Comparison of ENCODE assay signal across 8 cellular contexts in genomic region chr15:91055548-91056331, GRCh38. TPM values are rescaled to one million over a fixed set of nuclear protein-coding genes. Genes with fewer than 3 reads are reported as not detected.
DNase-seq lines count a peak whose midpoint lies in the region; ATAC-seq and TF ChIP-seq lines count a peak whose summit lies in the region.

No MANE protein-coding gene starts in this region.

- 24 to 30% (median 26%) methylated on average over 10 to 11 of the region's 11 CpGs for WGBS in adrenal gland, 4 donors

- H3K9ac ChIP-seq in PC-3 (ENCODE audit: low read length), result no peak overlapping the region

- no peaks in the 10 kb centered on the region for H3K79me2 ChIP-seq in PC-3 (ENCODE audit: low read length)

- H3K4me3 ChIP-seq in PC-3 (ENCODE audit: low read length), result no peak overlapping the region
- no peak overlapping the region for H3K4me3 ChIP-seq in adrenal gland

- H3K4me2 ChIP-seq in PC-3 (ENCODE audit: low read length), result peak overlapping the region; percentile 40; the same call in 1 of the 2 replicates

- no peaks in the 10 kb centered on the region for H3K9me2 ChIP-seq in PC-3 (replicated peaks; ENCODE audit: low read length)

- TF ChIP-seq CTCF in LNCAP (IDR thresholded peaks at IDR 0.05) (peak; percentile 73), PC-3 (conservative IDR thresholded peaks at IDR 0.05; ENCODE audit: low read depth, low read length) (peak; percentile 82), adrenal gland (IDR thresholded peaks at IDR 0.05) (peak; percentile 62 to 87 (median 80))

- H3K36me3 ChIP-seq in PC-3 (ENCODE audit: low read depth, low read length) (no peaks in the 10 kb centered on the region), adrenal gland (replicated peaks in 1 of 2) (no peaks in the 10 kb centered on the region)

- DNase-seq in Right ventricle myocardium inferior (ENCODE audit: missing footprints) (no peak), cardiac septum (ENCODE audit: low spot score) (no peak), PC-3 (peak; percentile 83), adrenal gland (peak; percentile 69 to 87 (median 78)), Right ventricle myocardium superior (no peak), pulmonary artery endothelial cell (ENCODE audit: low read depth, low spot score) (peak; percentile 24)

- BruUV-seq in PC-3 (replicated peaks; lab: Mats Ljungman, UMichigan), result no TSS peak

- POLR2A ChIA-PET in PC-3 (lab: Charles Lee; ENCODE audit: unreplicated experiment), result no interaction called here

- H3K9me3 ChIP-seq in PC-3 (ENCODE audit: low read length) (no peaks in the 10 kb centered on the region), adrenal gland (replicated peaks in 1 of 3) (no peaks in the 10 kb centered on the region)

- no peak for TF ChIP-seq POLR2A in adrenal gland (IDR thresholded peaks at IDR 0.05)

- no peaks in the 10 kb centered on the region for H3K4me1 ChIP-seq in PC-3 (ENCODE audit: insufficient read depth, low read length)
- H3K4me1 ChIP-seq in adrenal gland (replicated peaks in 1 of 2), result no peaks in the 10 kb centered on the region

- peak; percentile 81 for ATAC-seq in Right ventricle myocardium inferior
- peak; percentile 91 for ATAC-seq in PC-3
- peak; percentile 89 for ATAC-seq in Right ventricle myocardium superior (ENCODE audit: poor library complexity)
- no peak for ATAC-seq in HG02840 (IDR thresholded peaks at IDR 0.05; ENCODE audit: low FRiP score, unreplicated experiment)

- no peaks in the 10 kb centered on the region for H4K20me1 ChIP-seq in PC-3 (ENCODE audit: low read length)

- no peaks in the 10 kb centered on the region for H3F3A ChIP-seq in PC-3 (ENCODE audit: low read length, unreplicated experiment)

- intact Hi-C loops in Right ventricle myocardium inferior (cut with DNase I), result loop anchor here (1.0 kb wide), 3 partner anchors 87 to 216 kb away; no protein-coding TSS in a partner anchor
- intact Hi-C loops in cardiac septum (cut with DNase I), result loop anchor here (1.0 to 2.0 kb wide), 2 partner anchors 169 to 215 kb away; no protein-coding TSS in a partner anchor
- intact Hi-C loops in PC-3 (cut with micrococcal nuclease), result loop anchor here (1.0 to 10.0 kb wide), 3 partner anchors 169 to 1029 kb away; no protein-coding TSS in a partner anchor
- intact Hi-C loops in adrenal gland (cut with DNase I), result loop anchor here (2.0 to 5.0 kb wide), 3 partner anchors 172 to 215 kb away; no protein-coding TSS in a partner anchor
- intact Hi-C loops in Right ventricle myocardium superior (cut with DNase I), result loop anchor here (2.0 to 5.0 kb wide), 2 partner anchors 172 to 215 kb away; no protein-coding TSS in a partner anchor

- H3K27ac ChIP-seq in PC-3 (ENCODE audit: low read length) (no peak overlapping the region), adrenal gland (no peak overlapping the region)

- peak overlapping the region; percentile 39; the same call in 1 of the 2 replicates for H2AFZ ChIP-seq in PC-3 (ENCODE audit: low read length)

- CTCF ChIA-PET in PC-3 (lab: Charles Lee), result interaction anchor here (0.6 to 1.5 kb wide), 2 partner anchors 171 to 216 kb away, joined by 3 to 15 read pairs; no protein-coding TSS in a partner anchor

- H3K27me3 ChIP-seq in PC-3 (ENCODE audit: low read length), result peaks cover 71% of the 10 kb centered on the region
- H3K27me3 ChIP-seq in adrenal gland, result peaks cover 20% of the 10 kb centered on the region

RNA-seq across cellular contexts. Expression of gene VPS33B, which starts 33.3 kb away (rescaled TPM):
- total RNA-seq in Right ventricle myocardium inferior (4.2 TPM), cardiac septum (6.8 TPM), PC-3 (2014; rRNA removed) (7.5 and 8.0 TPM in 2 replicates), adrenal gland (10 to 100 TPM in 6 of 8 donors, 1 to 10 TPM in 2; 9.1 to 21.5 (median 14.1) TPM), Right ventricle myocardium superior (4.4 TPM), pulmonary artery endothelial cell (14.1 and 14.9 TPM in 2 replicates)
- polyA plus RNA-seq in adrenal gland, result 10 to 100 TPM; 16.1 to 23.8 (median 19.3) TPM

RNA-seq across cellular contexts. Expression of gene SV2B, which starts 44.3 kb away (rescaled TPM):
- 3.5 TPM for total RNA-seq in Right ventricle myocardium inferior
- total RNA-seq in cardiac septum, result 3.7 TPM
- not detected in 2 replicates for total RNA-seq in PC-3 (2014; rRNA removed)
- 1 to 10 TPM; 1.8 to 7.3 (median 3.7) TPM for total RNA-seq in adrenal gland
- 1 to 10 TPM in 1 of 3 donors, under 1 TPM in 2; 0.16 to 3.3 (median 0.94) TPM for polyA plus RNA-seq in adrenal gland
- total RNA-seq in Right ventricle myocardium superior, result 4.1 TPM
- not detected in 2 replicates for total RNA-seq in pulmonary artery endothelial cell

Comparison
In these comparisons a context has a peak if more than half of its experiments do, and no peak if none do; other contexts are left out.
1. DNase-seq: peak in PC-3 (single experiment), adrenal gland (7 of 7) and pulmonary artery endothelial cell (single experiment); none in Right ventricle myocardium inferior (single experiment), cardiac septum (single experiment) and Right ventricle myocardium superior (single experiment).
2. Peak in every context shown above with its lines, with median percentiles within 50 percentile points of each other: CTCF ChIP-seq.